12 cellular contexts compared by ENCODE assay signal in the genomic region with DNA sequence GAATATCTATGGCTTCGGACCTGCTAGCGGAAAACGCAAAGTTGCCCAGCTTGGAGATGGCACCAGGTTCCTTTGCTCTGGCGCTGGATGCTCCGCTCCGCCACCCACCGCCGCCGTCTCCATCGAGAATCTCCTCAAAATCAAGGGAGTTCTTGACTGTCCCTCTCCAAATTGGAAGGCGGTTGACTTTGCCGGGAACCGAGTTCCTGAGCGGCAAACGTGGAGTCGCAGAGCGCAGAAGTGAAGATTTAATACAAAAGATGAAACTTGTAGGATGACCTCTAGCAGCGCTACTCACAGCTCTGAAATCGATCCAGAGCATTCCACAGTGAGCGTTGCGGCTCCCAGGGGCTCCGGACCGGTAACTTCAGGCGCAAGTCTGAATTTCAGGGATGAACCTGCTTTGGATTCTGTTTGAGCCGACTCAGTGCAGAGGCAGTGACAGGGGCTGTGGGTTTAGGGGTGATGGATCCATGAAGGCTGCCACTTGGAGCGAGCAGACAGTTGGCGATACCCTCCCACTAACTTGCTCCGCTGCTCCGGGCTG. TPM values are rescaled to one million over a fixed set of nuclear protein-coding genes. Genes with fewer than 3 reads are reported as not detected.
DNase-seq lines count a peak whose midpoint lies in the region; ATAC-seq and TF ChIP-seq lines count a peak whose summit lies in the region.
"Had no signal": no experiment of that assay in that cellular context is flagged by ENCODE, and none has a peak within 500 bp of the region (broad histone marks: within the 10 kb centered on the region; RNA-seq: fewer than 3 reads in every experiment).

No MANE protein-coding gene starts in this region.

- TF ChIP-seq CTCF in epithelial cell of esophagus (IDR thresholded peaks at IDR 0.05; ENCODE audit: insufficient read depth, low read depth, low read length, missing control alignments) (no peak), neural cell (IDR thresholded peaks at IDR 0.05; ENCODE audit: poor library complexity, severe bottlenecking) (no peak)

- H3K9ac ChIP-seq in neural cell (ENCODE audit: low read length): peak overlapping the region; percentile 41

- no peak for TF ChIP-seq EP300 in neural cell (conservative IDR thresholded peaks at IDR 0.05; ENCODE audit: poor library complexity, severe bottlenecking)

- no peaks in the 10 kb centered on the region for H3K9me3 ChIP-seq in neural cell (ENCODE audit: low read length)
- H3K9me3 ChIP-seq: thoracic aorta had no signal

- peaks cover 8% of the 10 kb centered on the region for H3K79me2 ChIP-seq in neural cell (replicated peaks; ENCODE audit: insufficient read depth, low read length)

- peak; percentile 38 for TF ChIP-seq RAD21 in neural cell (conservative IDR thresholded peaks at IDR 0.05)

- peak overlapping the region; percentile 81 for H3K4me2 ChIP-seq in neural cell (ENCODE audit: low read length)

- H3F3A ChIP-seq in neural cell (ENCODE audit: insufficient read depth, low read length, poor library complexity, severe bottlenecking): no peaks in the 10 kb centered on the region

- peak overlapping the region; percentile 37 for H3K4me3 ChIP-seq in epithelial cell of esophagus (ENCODE audit: low read length)
- peak overlapping the region; percentile 83 for H3K4me3 ChIP-seq in neural cell (ENCODE audit: low read length)
- H3K4me3 ChIP-seq: thoracic aorta had no signal

- no peak overlapping the region for H3K27ac ChIP-seq in neural cell (ENCODE audit: low read length)
- H3K27ac ChIP-seq: thoracic aorta had no signal

- ATAC-seq in HG03175 (IDR thresholded peaks at IDR 0.05; ENCODE audit: unreplicated experiment) (no peak), HG03442 (IDR thresholded peaks at IDR 0.05; ENCODE audit: unreplicated experiment) (no peak), HG02852 (IDR thresholded peaks at IDR 0.05; ENCODE audit: unreplicated experiment) (no peak)

- no peak overlapping the region for H2AFZ ChIP-seq in neural cell (ENCODE audit: low read depth, low read length)

- H4K20me1 ChIP-seq in neural cell (ENCODE audit: insufficient read depth): no peaks in the 10 kb centered on the region

- no peaks in the 10 kb centered on the region for H3K36me3 ChIP-seq in neural cell (ENCODE audit: insufficient read depth, low read length)
- H3K36me3 ChIP-seq: thoracic aorta had no signal

- peak; percentile 33 for DNase-seq in ELF-1 (ENCODE audit: low read depth, low spot score)
- peak; percentile 51 for DNase-seq in NCI-H748 treated with DMSO at 0.1 percent for 48 hours (lab: John Stamatoyannopoulos, UW)
- peak; percentile 2 for DNase-seq in epithelial cell of esophagus (ENCODE audit: low read depth)
- DNase-seq in Kasumi-1 (lab: John Stamatoyannopoulos, UW): no peak
- DNase-seq: activated naive CD4-positive, alpha-beta T cell treated with anti-CD3 and anti-CD28 coated beads for 36 hours; DMS79; HFFc6 had no signal

- H3K9me2 ChIP-seq in neural cell (ENCODE audit: insufficient read depth, low read length): no peaks in the 10 kb centered on the region

- H3K27me3 ChIP-seq in neural cell (ENCODE audit: insufficient read depth, low read depth, low read length): peaks cover 26% of the 10 kb centered on the region

TF ChIP-seq in neural cell, 6 proteins besides CTCF, POLR2A, EP300 and RAD21:
- TF ChIP-seq TAF1 (IDR thresholded peaks at IDR 0.05; ENCODE audit: low read depth): no peak
- TF ChIP-seq SMC3 (conservative IDR thresholded peaks at IDR 0.05; ENCODE audit: poor library complexity): peak; percentile 25
- TF ChIP-seq, protein P1, sequence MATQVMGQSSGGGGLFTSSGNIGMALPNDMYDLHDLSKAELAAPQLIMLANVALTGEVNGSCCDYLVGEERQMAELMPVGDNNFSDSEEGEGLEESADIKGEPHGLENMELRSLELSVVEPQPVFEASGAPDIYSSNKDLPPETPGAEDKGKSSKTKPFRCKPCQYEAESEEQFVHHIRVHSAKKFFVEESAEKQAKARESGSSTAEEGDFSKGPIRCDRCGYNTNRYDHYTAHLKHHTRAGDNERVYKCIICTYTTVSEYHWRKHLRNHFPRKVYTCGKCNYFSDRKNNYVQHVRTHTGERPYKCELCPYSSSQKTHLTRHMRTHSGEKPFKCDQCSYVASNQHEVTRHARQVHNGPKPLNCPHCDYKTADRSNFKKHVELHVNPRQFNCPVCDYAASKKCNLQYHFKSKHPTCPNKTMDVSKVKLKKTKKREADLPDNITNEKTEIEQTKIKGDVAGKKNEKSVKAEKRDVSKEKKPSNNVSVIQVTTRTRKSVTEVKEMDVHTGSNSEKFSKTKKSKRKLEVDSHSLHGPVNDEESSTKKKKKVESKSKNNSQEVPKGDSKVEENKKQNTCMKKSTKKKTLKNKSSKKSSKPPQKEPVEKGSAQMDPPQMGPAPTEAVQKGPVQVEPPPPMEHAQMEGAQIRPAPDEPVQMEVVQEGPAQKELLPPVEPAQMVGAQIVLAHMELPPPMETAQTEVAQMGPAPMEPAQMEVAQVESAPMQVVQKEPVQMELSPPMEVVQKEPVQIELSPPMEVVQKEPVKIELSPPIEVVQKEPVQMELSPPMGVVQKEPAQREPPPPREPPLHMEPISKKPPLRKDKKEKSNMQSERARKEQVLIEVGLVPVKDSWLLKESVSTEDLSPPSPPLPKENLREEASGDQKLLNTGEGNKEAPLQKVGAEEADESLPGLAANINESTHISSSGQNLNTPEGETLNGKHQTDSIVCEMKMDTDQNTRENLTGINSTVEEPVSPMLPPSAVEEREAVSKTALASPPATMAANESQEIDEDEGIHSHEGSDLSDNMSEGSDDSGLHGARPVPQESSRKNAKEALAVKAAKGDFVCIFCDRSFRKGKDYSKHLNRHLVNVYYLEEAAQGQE (IDR thresholded peaks at IDR 0.05; ENCODE audit: borderline replicate concordance): no peak
- no peak for TF ChIP-seq POLR2AphosphoS5 (IDR thresholded peaks at IDR 0.05)
- no peak for TF ChIP-seq EZH2 (IDR thresholded peaks at IDR 0.05; ENCODE audit: borderline replicate concordance, insufficient read depth, low read length, poor library complexity, severe bottlenecking)
- peak; percentile 39 for TF ChIP-seq MXI1 (conservative IDR thresholded peaks at IDR 0.05; ENCODE audit: poor library complexity, severe bottlenecking)

RNA-seq across cellular contexts. Expression of a gene that starts 1.4 kb away (rescaled TPM):
- polyA plus RNA-seq in neural cell: 11.0 and 14.5 TPM in 2 replicates
- 68.6 and 74.3 TPM in 2 replicates for polyA minus RNA-seq in neural cell

Comparison
In these comparisons a context has a peak if more than half of its experiments do, and no peak if none do; other contexts are left out.
1. DNase-seq: peak in ELF-1 (single experiment), NCI-H748 treated with DMSO at 0.1 percent for 48 hours (single experiment) and epithelial cell of esophagus (single experiment); none in Kasumi-1 (0 of 2).